In genomic region chr1:155981266-155982088, GRCh38 we compare ENCODE assay signal across 8 cellular contexts. TPM values are rescaled to one million over a fixed set of nuclear protein-coding genes. Genes with fewer than 3 reads are reported as not detected.
DNase-seq lines count a peak whose midpoint lies in the region; ATAC-seq and TF ChIP-seq lines count a peak whose summit lies in the region.

No MANE protein-coding gene starts in this region.

- no TSS peak for BruUV-seq in PC-3 (replicated peaks; lab: Mats Ljungman, UMichigan)

- 50 to 63% (median 60%) methylated on average over 6 of the region's 6 CpGs for WGBS in heart left ventricle, 4 donors

- H3K4me3 Mint-ChIP-seq in neural crest cell = peak overlapping the region; percentile 98

- no peaks in the 10 kb centered on the region for H3K36me3 ChIP-seq in heart left ventricle
- H3K36me3 ChIP-seq in SJCRH30 = no peaks in the 10 kb centered on the region
- no peaks in the 10 kb centered on the region for H3K36me3 ChIP-seq in PC-3 (ENCODE audit: low read depth, low read length)

- TF ChIP-seq POLR2A in heart left ventricle (IDR thresholded peaks at IDR 0.05) = no peak

- H3K4me3 ChIP-seq in heart left ventricle (peak overlapping the region in 10 of 12 donors; percentile 16 to 95 (median 52)), SJCRH30 (peak overlapping the region; percentile 52), dorsolateral prefrontal cortex (no peak overlapping the region), PC-3 (ENCODE audit: low read length) (no peak overlapping the region)

- no peaks in the 10 kb centered on the region for H3K27me3 Mint-ChIP-seq in neural crest cell (ENCODE audit: low read depth)

- peak overlapping the region; percentile 91 to 100 (median 98) for H3K27ac ChIP-seq in heart left ventricle
- peak overlapping the region; percentile 80 for H3K27ac ChIP-seq in SJCRH30
- peak overlapping the region in 43 of 59 donors; percentile 1 to 100 (median 98) for H3K27ac ChIP-seq in dorsolateral prefrontal cortex
- H3K27ac ChIP-seq in PC-3 (ENCODE audit: low read length) = no peak overlapping the region

- ATAC-seq in heart left ventricle (no peak), Right ventricle myocardium inferior (no peak), PC-3 (no peak)

- intact Hi-C loops in heart left ventricle (cut with DNase I) = loop anchor here in 2 of 10 donors (2.0 to 10.0 kb wide), 2 partner anchors 43 to 127 kb away; partner anchors contain the start of genes GON4L (in 1 of the 2) and SYT11 (in 1 of the 2)
- intact Hi-C loops in Right ventricle myocardium inferior (cut with DNase I) = no loop called here
- intact Hi-C loops in dorsolateral prefrontal cortex (cut with DNase I) = loop anchor here in 1 of 2 donors (5.0 kb wide), 1 partner anchor 114 kb away; no protein-coding TSS in a partner anchor
- intact Hi-C loops in PC-3 (cut with micrococcal nuclease) = no loop called here

- no peaks in the 10 kb centered on the region for H3K9me3 ChIP-seq in heart left ventricle
- no peaks in the 10 kb centered on the region for H3K9me3 ChIP-seq in SJCRH30 (replicated peaks)
- no peaks in the 10 kb centered on the region for H3K9me3 ChIP-seq in PC-3 (ENCODE audit: low read length)

- DNase-seq in heart left ventricle (peak in 2 of 5 donors; percentile 31), Right ventricle myocardium inferior (ENCODE audit: missing footprints) (no peak), SJCRH30 (no peak), dorsolateral prefrontal cortex (no peak), neural crest cell (ENCODE audit: low read depth, low spot score) (no peak), mesenteric fat pad (ENCODE audit: low spot score) (no peak), PC-3 (no peak), nucleus accumbens (lab: John Stamatoyannopoulos, UW) (no peak)

- peaks cover 30% of the 10 kb centered on the region for H3K79me2 ChIP-seq in PC-3 (ENCODE audit: low read length)

- H3K4me1 Mint-ChIP-seq in neural crest cell = peaks cover 66% of the 10 kb centered on the region

- peaks cover 15 to 69% (median 52%) of the 10 kb centered on the region in 12 donors for H3K4me1 ChIP-seq in heart left ventricle
- H3K4me1 ChIP-seq in SJCRH30 = peaks cover 29% of the 10 kb centered on the region
- H3K4me1 ChIP-seq in PC-3 (ENCODE audit: insufficient read depth, low read length) = peaks cover 37% of the 10 kb centered on the region

- H3K9me2 ChIP-seq in PC-3 (replicated peaks; ENCODE audit: low read length) = no peaks in the 10 kb centered on the region

- H3F3A ChIP-seq in PC-3 (ENCODE audit: low read length, unreplicated experiment) = no peaks in the 10 kb centered on the region

- POLR2A ChIA-PET in PC-3 (lab: Charles Lee; ENCODE audit: unreplicated experiment) = interaction anchor here (0.7 kb wide), 1 partner anchor 102 kb away, joined by 4 read pairs; no protein-coding TSS in a partner anchor

- H4K20me1 ChIP-seq in PC-3 (ENCODE audit: low read length) = no peaks in the 10 kb centered on the region

- TF ChIP-seq CTCF in heart left ventricle (IDR thresholded peaks at IDR 0.05) (no peak), dorsolateral prefrontal cortex (IDR thresholded peaks at IDR 0.05 in 54 of 56, conservative IDR thresholded peaks at IDR 0.05 in 2 of 56; ENCODE audit: low read depth in 1 of 56, partially characterized antibody in 56 of 56) (no peak), neural crest cell (conservative IDR thresholded peaks at IDR 0.05) (no peak), PC-3 (conservative IDR thresholded peaks at IDR 0.05; ENCODE audit: low read depth, low read length) (no peak)

- H3K9ac ChIP-seq in PC-3 (ENCODE audit: low read length) = no peak overlapping the region

- no peak overlapping the region for H2AFZ ChIP-seq in PC-3 (ENCODE audit: low read length)

- H3K36me3 Mint-ChIP-seq in neural crest cell (ENCODE audit: low read depth) = no peaks in the 10 kb centered on the region

- H3K27ac Mint-ChIP-seq in neural crest cell (ENCODE audit: unreplicated experiment) = peak overlapping the region; percentile 43

- H3K27me3 ChIP-seq in heart left ventricle (no peaks in the 10 kb centered on the region), SJCRH30 (no peaks in the 10 kb centered on the region), dorsolateral prefrontal cortex (no peaks in the 10 kb centered on the region), PC-3 (ENCODE audit: low read length) (no peaks in the 10 kb centered on the region)

- no peak overlapping the region for H3K4me2 ChIP-seq in PC-3 (ENCODE audit: low read length)

- CTCF ChIA-PET in PC-3 (lab: Charles Lee) = no interaction called here

- H3K9me3 Mint-ChIP-seq in neural crest cell = no peaks in the 10 kb centered on the region

RNA-seq across cellular contexts. Expression of gene ARHGEF2, which starts 3.1 kb away (rescaled TPM):
- 10 to 100 TPM; 34.7 to 98.6 (median 61.6) TPM for total RNA-seq in heart left ventricle
- 10 to 100 TPM; 23.9 to 28.8 TPM for polyA plus RNA-seq in heart left ventricle
- 61.8 TPM for total RNA-seq in Right ventricle myocardium inferior
- 152 and 167 TPM in 2 replicates for total RNA-seq in SJCRH30 (2014; rRNA removed; shearing (Covaris generic))
- total RNA-seq in dorsolateral prefrontal cortex = 100 to 1,000 TPM; 113 to 323 (median 165) TPM
- 97.6 and 101 TPM in 2 replicates for total RNA-seq in neural crest cell
- total RNA-seq in mesenteric fat pad = 150 TPM
- total RNA-seq in PC-3 (2014; rRNA removed) = 65.9 and 70.8 TPM in 2 replicates

RNA-seq across cellular contexts. Expression of gene SSR2, which starts 39.3 kb away (rescaled TPM):
- 100 to 1,000 TPM in 4 of 9 donors, 10 to 100 TPM in 5; 67.7 to 174 (median 81.2) TPM for total RNA-seq in heart left ventricle
- 100 to 1,000 TPM in 1 of 2 donors, 10 to 100 TPM in 1; 63.9 to 282 TPM for polyA plus RNA-seq in heart left ventricle
- total RNA-seq in Right ventricle myocardium inferior = 79.9 TPM
- 170 and 183 TPM in 2 replicates for total RNA-seq in SJCRH30 (2014; rRNA removed; shearing (Covaris generic))
- total RNA-seq in dorsolateral prefrontal cortex = 10 to 100 TPM; 55.2 to 94.2 (median 71.4) TPM
- 236 and 255 TPM in 2 replicates for total RNA-seq in neural crest cell
- 179 TPM for total RNA-seq in mesenteric fat pad
- total RNA-seq in PC-3 (2014; rRNA removed) = 282 and 293 TPM in 2 replicates

RNA-seq across cellular contexts. Expression of gene RXFP4, which starts 40.0 kb away (rescaled TPM):
- not detected for total RNA-seq in heart left ventricle
- under 1 TPM in 1 of 2 donors, not detected in 1; 0.07 TPM for polyA plus RNA-seq in heart left ventricle
- not detected for total RNA-seq in Right ventricle myocardium inferior
- 0.08 TPM in 1 of 2 replicates, not detected in the other for total RNA-seq in SJCRH30 (2014; rRNA removed; shearing (Covaris generic))
- not detected for total RNA-seq in dorsolateral prefrontal cortex
- total RNA-seq in neural crest cell = not detected in 2 replicates
- total RNA-seq in mesenteric fat pad = not detected
- not detected in 2 replicates for total RNA-seq in PC-3 (2014; rRNA removed)

RNA-seq across cellular contexts. Expression of gene KHDC4, which starts 47.3 kb away (rescaled TPM):
- total RNA-seq in heart left ventricle = 10 to 100 TPM; 16.9 to 28.0 (median 22.6) TPM
- 10 to 100 TPM; 17.4 to 19.1 TPM for polyA plus RNA-seq in heart left ventricle
- total RNA-seq in Right ventricle myocardium inferior = 22.0 TPM
- total RNA-seq in SJCRH30 (2014; rRNA removed; shearing (Covaris generic)) = 36.4 and 52.1 TPM in 2 replicates
- total RNA-seq in dorsolateral prefrontal cortex = 10 to 100 TPM; 33.7 to 80.2 (median 50.9) TPM
- total RNA-seq in neural crest cell = 69.9 and 71.2 TPM in 2 replicates
- total RNA-seq in mesenteric fat pad = 30.7 TPM
- total RNA-seq in PC-3 (2014; rRNA removed) = 63.4 and 64.4 TPM in 2 replicates

Comparison
In these comparisons a context has a peak if more than half of its experiments do, and no peak if none do; other contexts are left out.
1. H3K4me3 ChIP-seq: peak in heart left ventricle (10 of 12) and SJCRH30 (single experiment); none in dorsolateral prefrontal cortex (0 of 59) and PC-3 (single experiment).